1 cellular context compared by ENCODE assay signal in the genomic region with DNA sequence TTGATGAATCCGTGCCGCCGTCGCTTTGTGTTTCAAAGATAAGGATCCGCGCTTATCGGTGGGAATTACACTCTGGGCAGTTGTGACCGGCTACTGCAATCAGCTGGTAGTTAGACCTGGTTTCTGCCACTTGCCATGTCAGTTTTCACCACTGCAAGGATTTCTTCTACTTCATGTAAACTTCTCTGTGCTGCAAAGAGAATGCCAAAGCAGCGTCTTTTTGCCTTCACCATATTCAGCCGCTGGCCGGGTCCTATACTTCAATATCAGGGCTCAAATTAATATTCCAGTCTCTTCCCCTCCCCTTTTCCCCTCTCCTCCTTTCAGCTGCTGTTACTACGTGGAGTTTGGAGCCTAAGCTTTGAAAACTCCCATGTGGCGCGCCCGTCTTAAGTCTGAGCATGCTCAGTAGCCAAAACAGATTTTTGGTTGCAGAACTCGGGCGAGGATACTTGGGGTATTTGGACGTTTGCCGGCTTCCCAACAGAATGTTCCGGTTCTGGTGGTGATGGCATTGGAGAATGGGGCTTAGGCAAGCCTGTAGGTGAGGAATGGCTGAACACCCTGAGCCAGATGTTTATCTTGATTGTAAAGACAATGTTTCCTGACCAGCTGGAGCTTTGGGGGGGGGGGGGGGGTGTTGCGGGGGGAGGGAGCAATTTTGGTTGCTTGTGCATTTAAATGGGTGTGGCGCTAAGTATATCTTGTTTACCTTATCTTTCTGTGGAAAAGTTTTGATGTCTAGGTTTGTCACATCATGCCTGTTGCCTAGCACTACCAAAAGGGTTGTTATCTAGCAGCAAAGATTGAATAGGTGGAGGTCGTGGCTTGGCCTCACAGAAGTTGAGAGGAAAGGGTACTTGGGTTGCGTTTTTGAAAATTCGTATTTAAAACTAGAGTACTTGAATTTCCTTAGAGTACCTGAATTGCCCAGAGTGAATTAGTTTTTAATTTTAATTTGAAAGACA.
TF ChIP-seq lines count a peak whose summit lies in the region.

No MANE protein-coding gene starts in this region.

TF ChIP-seq in HEK293, 187 proteins besides CTCF, POLR2A, EP300 and RAD21 (continued from another document):
- TF ChIP-seq ZNF776 (tag by site-specific recombination; IDR thresholded peaks at IDR 0.05; ENCODE audit: borderline replicate concordance) = no peak
- no peak for TF ChIP-seq ZNF140 (tag by site-specific recombination; IDR thresholded peaks at IDR 0.05)
- TF ChIP-seq ZNF501 (tag by site-specific recombination; IDR thresholded peaks at IDR 0.05) = peak; percentile 17; the same call in 1 of the 2 replicates
- TF ChIP-seq OSR2 (tag by site-specific recombination; IDR thresholded peaks at IDR 0.05) = peak; percentile 14; the same call in 1 of the 2 replicates
- 0 out of 2 replicates have a peak, but pooled peaks have one; percentile 3 for TF ChIP-seq ZBTB44 (tag by site-specific recombination; IDR thresholded peaks at IDR 0.05)
- TF ChIP-seq OVOL3 (tag by site-specific recombination; IDR thresholded peaks at IDR 0.05) = no peak
- TF ChIP-seq ZNF791 (tag by site-specific recombination; IDR thresholded peaks at IDR 0.05) = no peak
- TF ChIP-seq ZNF2 (tag by site-specific recombination; IDR thresholded peaks at IDR 0.05) = 0 out of 2 replicates have a peak, but pooled peaks have one; percentile 14
- TF ChIP-seq BCL11B (tag by site-specific recombination; IDR thresholded peaks at IDR 0.05; ENCODE audit: low read depth) = peak; percentile 16; the same call in 1 of the 2 replicates
- TF ChIP-seq ZNF555 (tag by site-specific recombination; conservative IDR thresholded peaks at IDR 0.05) = no peak
- TF ChIP-seq ZXDB (tag by site-specific recombination; IDR thresholded peaks at IDR 0.05) = peak; percentile 12; the same call in 1 of the 2 replicates
- TF ChIP-seq ZBTB1 (tag by site-specific recombination; IDR thresholded peaks at IDR 0.05) = no peak
- no peak for TF ChIP-seq ZNF792 (tag by site-specific recombination; IDR thresholded peaks at IDR 0.05)
- peak; percentile 50; the same call in 1 of the 2 replicates for TF ChIP-seq ZNF366 (tag by site-specific recombination; conservative IDR thresholded peaks at IDR 0.05)
- no peak for TF ChIP-seq ZNF660 (tag by site-specific recombination; IDR thresholded peaks at IDR 0.05)
- TF ChIP-seq ZNF19 (tag by site-specific recombination; IDR thresholded peaks at IDR 0.05; ENCODE audit: low read depth) = no peak
- TF ChIP-seq, protein P1, sequence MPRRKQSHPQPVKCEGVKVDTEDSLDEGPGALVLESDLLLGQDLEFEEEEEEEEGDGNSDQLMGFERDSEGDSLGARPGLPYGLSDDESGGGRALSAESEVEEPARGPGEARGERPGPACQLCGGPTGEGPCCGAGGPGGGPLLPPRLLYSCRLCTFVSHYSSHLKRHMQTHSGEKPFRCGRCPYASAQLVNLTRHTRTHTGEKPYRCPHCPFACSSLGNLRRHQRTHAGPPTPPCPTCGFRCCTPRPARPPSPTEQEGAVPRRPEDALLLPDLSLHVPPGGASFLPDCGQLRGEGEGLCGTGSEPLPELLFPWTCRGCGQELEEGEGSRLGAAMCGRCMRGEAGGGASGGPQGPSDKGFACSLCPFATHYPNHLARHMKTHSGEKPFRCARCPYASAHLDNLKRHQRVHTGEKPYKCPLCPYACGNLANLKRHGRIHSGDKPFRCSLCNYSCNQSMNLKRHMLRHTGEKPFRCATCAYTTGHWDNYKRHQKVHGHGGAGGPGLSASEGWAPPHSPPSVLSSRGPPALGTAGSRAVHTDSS (tag by site-specific recombination; IDR thresholded peaks at IDR 0.05) = no peak
